ENCODE assay signal across 17 cellular contexts in genomic region chr2:168215813-168216212, GRCh38. TPM values are rescaled to one million over a fixed set of nuclear protein-coding genes. Genes with fewer than 3 reads are reported as not detected.
A peak's percentile ranks its signal among the peaks of the same experiment; 100 is the strongest.
DNase-seq lines count a peak whose midpoint lies in the region; ATAC-seq, FAIRE-seq and TF ChIP-seq lines count a peak whose summit lies in the region.
"Had no signal": no experiment of that assay in that cellular context is flagged by ENCODE, and none has a peak within 500 bp of the region (broad histone marks: within the 10 kb centered on the region; RNA-seq: fewer than 3 reads in every experiment).

No MANE protein-coding gene starts in this region.

- TF ChIP-seq CTCF in chondrocyte (IDR thresholded peaks at IDR 0.05): no peak

- peak; percentile 39 for DNase-seq in GM03348 (ENCODE audit: low spot score)
- DNase-seq in chondrocyte (ENCODE audit: low spot score): no peak
- DNase-seq in small intestine: no peak
- DNase-seq in NCI-H1092 (lab: John Stamatoyannopoulos, UW): no peak
- no peak for DNase-seq in nucleus accumbens (lab: John Stamatoyannopoulos, UW)
- DNase-seq: CD8-positive, alpha-beta memory T cell; DMS79; NCI-H1105 treated with DMSO at 0.1 percent for 48 hours; NCI-H1694; NCI-H2081 treated with DMSO at 0.1 percent for 48 hours; Right ventricle myocardium superior had no signal

- no peaks in the 10 kb centered on the region for H3K9me3 Mint-ChIP-seq in chondrocyte (ENCODE audit: low read depth)
- H3K9me3 Mint-ChIP-seq: CD8-positive, alpha-beta memory T cell had no signal

- peak overlapping the region; percentile 57 for H3K27ac Mint-ChIP-seq in chondrocyte (ENCODE audit: unreplicated experiment)

- FAIRE-seq in small intestine (lab: Jason Lieb, UNC): no peak
- FAIRE-seq: D721Med had no signal

- no peak overlapping the region for H3K4me3 Mint-ChIP-seq in chondrocyte (ENCODE audit: unreplicated experiment)
- H3K4me3 Mint-ChIP-seq: CD8-positive, alpha-beta memory T cell had no signal

- H3K9ac ChIP-seq in mucosa of rectum (ENCODE audit: low read depth in 1 of 2, low read length in 2 of 2): peak overlapping the region in 1 of 2 donors; percentile 46
- H3K9ac ChIP-seq: BLaER1 treated with 17β-estradiol and CSF1 and Interleukin-3, amounts not matched to agents 10 nM and 100 nM had no signal

- no peaks in the 10 kb centered on the region for H3K27me3 Mint-ChIP-seq in chondrocyte (ENCODE audit: low read depth)
- H3K27me3 Mint-ChIP-seq: CD8-positive, alpha-beta memory T cell had no signal

- ATAC-seq in GM18519 (IDR thresholded peaks at IDR 0.05; ENCODE audit: low FRiP score, unreplicated experiment): no peak

- H3K36me3 ChIP-seq in mucosa of rectum (ENCODE audit: control insufficient read depth in 2 of 2, insufficient read depth in 2 of 2, low read length in 2 of 2): peaks cover 0 to 2% of the 10 kb centered on the region in 2 donors
- H3K36me3 ChIP-seq in small intestine (ENCODE audit: control insufficient read depth in 2 of 2, insufficient read depth in 2 of 2, low read length in 2 of 2): no peaks in the 10 kb centered on the region
- H3K36me3 ChIP-seq: HAP-1 had no signal

- H3K36me3 Mint-ChIP-seq in chondrocyte (ENCODE audit: low read depth): peaks cover 2% of the 10 kb centered on the region

- peak overlapping the region; percentile 50 to 90 for H3K27ac ChIP-seq in mucosa of rectum (ENCODE audit: low read depth in 2 of 2, low read length in 2 of 2)
- peak overlapping the region; percentile 91 to 94 for H3K27ac ChIP-seq in small intestine (ENCODE audit: low read depth in 1 of 2, low read length in 1 of 2)
- H3K27ac ChIP-seq: BLaER1 treated with 17β-estradiol and CSF1 and Interleukin-3, amounts not matched to agents 10 nM and 100 nM had no signal

- no peaks in the 10 kb centered on the region for H3K27me3 ChIP-seq in mucosa of rectum (ENCODE audit: control insufficient read depth in 2 of 2, insufficient read depth in 2 of 2, low read length in 2 of 2)
- no peaks in the 10 kb centered on the region for H3K27me3 ChIP-seq in small intestine (ENCODE audit: control insufficient read depth in 2 of 2, insufficient read depth in 2 of 2, low read length in 2 of 2)
- H3K27me3 ChIP-seq: BLaER1 treated with 17β-estradiol and CSF1 and Interleukin-3, amounts not matched to agents 10 nM and 100 nM had no signal

- H3K4me3 ChIP-seq in mucosa of rectum (ENCODE audit: low read length in 2 of 2) (no peak overlapping the region), small intestine (ENCODE audit: low read depth in 1 of 2, low read length in 2 of 2) (no peak overlapping the region)
- H3K4me3 ChIP-seq: BLaER1 treated with 17β-estradiol and CSF1 and Interleukin-3, amounts not matched to agents 10 nM and 100 nM; HAP-1 had no signal

- H3K9me3 ChIP-seq in mucosa of rectum (ENCODE audit: control insufficient read depth in 2 of 2, low read length in 2 of 2): no peaks in the 10 kb centered on the region
- no peaks in the 10 kb centered on the region for H3K9me3 ChIP-seq in small intestine (ENCODE audit: control insufficient read depth, low read depth)
- H3K9me3 ChIP-seq: HAP-1 had no signal

- 49 to 65% (median 50%) methylated on average over 1 of the region's 1 CpG for WGBS in small intestine, 3 donors

- H3K4me1 ChIP-seq in mucosa of rectum (ENCODE audit: control insufficient read depth in 2 of 2, insufficient read depth in 2 of 2, low read length in 2 of 2) (peaks cover 19 to 37% of the 10 kb centered on the region in 2 donors), small intestine (ENCODE audit: control insufficient read depth in 2 of 2, insufficient read depth in 1 of 2, low read depth in 1 of 2, low read length in 1 of 2) (peaks cover 18 to 23% of the 10 kb centered on the region in 2 donors)

- H3K4me1 Mint-ChIP-seq in chondrocyte (ENCODE audit: low read depth): peaks cover 61% of the 10 kb centered on the region

RNA-seq across cellular contexts. Expression of gene STK39, which starts 31.6 kb away (rescaled TPM):
- total RNA-seq in chondrocyte: 31.9 to 34.8 TPM (median 34.3 TPM) in 3 replicates
- polyA plus RNA-seq in small intestine: 10 to 100 TPM; 41.0 to 68.7 (median 41.6) TPM
- total RNA-seq: G401 had no signal
